2 cellular contexts compared by ENCODE assay signal in the genomic region with DNA sequence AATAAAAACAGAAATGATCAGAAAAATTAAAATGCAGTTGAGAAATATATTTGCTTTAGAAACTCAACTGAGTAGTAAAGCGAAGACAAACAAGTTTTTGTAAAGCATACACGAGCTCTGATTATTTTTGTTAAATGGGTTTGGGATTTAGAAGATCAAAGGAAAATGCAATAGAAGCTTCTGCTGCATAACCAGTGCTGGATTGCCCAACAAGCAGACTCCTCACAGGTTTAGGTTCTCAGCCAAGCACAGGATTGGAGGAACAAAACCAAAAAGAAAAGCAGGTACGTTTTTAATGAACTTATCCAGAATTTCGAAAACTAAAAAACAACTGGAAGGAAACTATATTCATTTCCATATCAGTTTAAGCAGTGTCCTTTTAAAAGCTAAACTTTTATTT.
TF ChIP-seq lines count a peak whose summit lies in the region.

No MANE protein-coding gene starts in this region.

TF ChIP-seq in HepG2, 621 proteins besides CTCF, POLR2A, EP300 and RAD21 (continues in another document):
- TF ChIP-seq, protein P1, sequence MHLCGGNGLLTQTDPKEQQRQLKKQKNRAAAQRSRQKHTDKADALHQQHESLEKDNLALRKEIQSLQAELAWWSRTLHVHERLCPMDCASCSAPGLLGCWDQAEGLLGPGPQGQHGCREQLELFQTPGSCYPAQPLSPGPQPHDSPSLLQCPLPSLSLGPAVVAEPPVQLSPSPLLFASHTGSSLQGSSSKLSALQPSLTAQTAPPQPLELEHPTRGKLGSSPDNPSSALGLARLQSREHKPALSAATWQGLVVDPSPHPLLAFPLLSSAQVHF (CRISPR knock-in tag; IDR thresholded peaks at IDR 0.05) = no peak
- TF ChIP-seq ZNF232 (CRISPR knock-in tag; IDR thresholded peaks at IDR 0.05; ENCODE audit: borderline replicate concordance) (no peak), HOXA5 (CRISPR knock-in tag; IDR thresholded peaks at IDR 0.05) (no peak), SMAD9 (CRISPR knock-in tag; IDR thresholded peaks at IDR 0.05) (no peak), ZNF235 (CRISPR knock-in tag; IDR thresholded peaks at IDR 0.05; ENCODE audit: borderline replicate concordance) (no peak), ZNF17 (CRISPR knock-in tag; IDR thresholded peaks at IDR 0.05) (no peak), ZSCAN29 (CRISPR knock-in tag; conservative IDR thresholded peaks at IDR 0.05) (no peak), SIX4 (CRISPR knock-in tag; IDR thresholded peaks at IDR 0.05) (no peak), DZIP1 (CRISPR knock-in tag; IDR thresholded peaks at IDR 0.05) (no peak), TOE1 (CRISPR knock-in tag; IDR thresholded peaks at IDR 0.05) (no peak), THAP9 (CRISPR knock-in tag; IDR thresholded peaks at IDR 0.05; ENCODE audit: borderline replicate concordance) (no peak)
- TF ChIP-seq, protein P2, sequence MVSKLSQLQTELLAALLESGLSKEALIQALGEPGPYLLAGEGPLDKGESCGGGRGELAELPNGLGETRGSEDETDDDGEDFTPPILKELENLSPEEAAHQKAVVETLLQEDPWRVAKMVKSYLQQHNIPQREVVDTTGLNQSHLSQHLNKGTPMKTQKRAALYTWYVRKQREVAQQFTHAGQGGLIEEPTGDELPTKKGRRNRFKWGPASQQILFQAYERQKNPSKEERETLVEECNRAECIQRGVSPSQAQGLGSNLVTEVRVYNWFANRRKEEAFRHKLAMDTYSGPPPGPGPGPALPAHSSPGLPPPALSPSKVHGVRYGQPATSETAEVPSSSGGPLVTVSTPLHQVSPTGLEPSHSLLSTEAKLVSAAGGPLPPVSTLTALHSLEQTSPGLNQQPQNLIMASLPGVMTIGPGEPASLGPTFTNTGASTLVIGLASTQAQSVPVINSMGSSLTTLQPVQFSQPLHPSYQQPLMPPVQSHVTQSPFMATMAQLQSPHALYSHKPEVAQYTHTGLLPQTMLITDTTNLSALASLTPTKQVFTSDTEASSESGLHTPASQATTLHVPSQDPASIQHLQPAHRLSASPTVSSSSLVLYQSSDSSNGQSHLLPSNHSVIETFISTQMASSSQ (IDR thresholded peaks at IDR 0.05; ENCODE audit: low read depth) = no peak
- TF ChIP-seq, protein P2 (CRISPR knock-in tag; IDR thresholded peaks at IDR 0.05; ENCODE audit: borderline replicate concordance) = no peak
- TF ChIP-seq, protein P3, sequence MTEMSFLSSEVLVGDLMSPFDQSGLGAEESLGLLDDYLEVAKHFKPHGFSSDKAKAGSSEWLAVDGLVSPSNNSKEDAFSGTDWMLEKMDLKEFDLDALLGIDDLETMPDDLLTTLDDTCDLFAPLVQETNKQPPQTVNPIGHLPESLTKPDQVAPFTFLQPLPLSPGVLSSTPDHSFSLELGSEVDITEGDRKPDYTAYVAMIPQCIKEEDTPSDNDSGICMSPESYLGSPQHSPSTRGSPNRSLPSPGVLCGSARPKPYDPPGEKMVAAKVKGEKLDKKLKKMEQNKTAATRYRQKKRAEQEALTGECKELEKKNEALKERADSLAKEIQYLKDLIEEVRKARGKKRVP (CRISPR knock-in tag; IDR thresholded peaks at IDR 0.05) = no peak

TF ChIP-seq in HCT116, 20 proteins besides CTCF, POLR2A, EP300 and RAD21:
- TF ChIP-seq CBX3 (IDR thresholded peaks at IDR 0.05; ENCODE audit: low read depth) (no peak), MAX (IDR thresholded peaks at IDR 0.05) (no peak)
